ENCODE assay signal across 28 cellular contexts in genomic region chr10:24133839-24134238, GRCh38.
"Had no signal": no experiment of that assay in that cellular context is flagged by ENCODE, and none has a peak within 500 bp of the region (broad histone marks: within the 10 kb centered on the region; RNA-seq: fewer than 3 reads in every experiment).

No MANE protein-coding gene starts in this region.

- H3K9me3 Mint-ChIP-seq: activated T-helper 2 cell treated with anti-CD3 and anti-CD28 coated beads, Interferon-gamma antibody, Interleukin-2, Interleukin-4, amounts not matched to agents 10 μg/mL and 5 μg/mL and 100 μg/mL, durations not matched to agents 14 hours and 24 hours and 36 hours; dendritic cell treated with granulocyte-macrophage colony-stimulating factor and Interleukin-4, amounts not matched to agents 40 ng/mL and 50 ng/mL, for 4 days; stimulated activated memory B cell treated with anti-CD40 and anti-IgM and Interleukin-4, amounts not matched to agents 10 μg/mL and 1 μg/mL and 100 μg/mL, for 72 hours had no signal

- DNase-seq: activated CD4-positive, alpha-beta T cell treated with anti-CD3 and anti-CD28 coated beads for 36 hours; activated CD4-positive, CD25-positive, alpha-beta regulatory T cell; activated CD8-positive, alpha-beta memory T cell treated with anti-CD3 and anti-CD28 coated beads, Interleukin-2, amount 10 ng/mL, durations not matched to agents 7 days and 5 days; activated CD8-positive, alpha-beta T cell treated with anti-CD3 and anti-CD28 coated beads, Interleukin-2, amount 10 ng/mL, durations not matched to agents 7 days and 5 days; activated naive CD4-positive, alpha-beta T cell; activated T-cell treated with anti-CD3 and anti-CD28 coated beads, Interleukin-2, amount 50 U/mL, for 48 hours; anterior cingulate cortex; effector CD4-positive, alpha-beta T cell; foreskin keratinocyte; heart right ventricle; kidney glomerular epithelial cell; left lung; lower lobe of right lung; mesendoderm; retina; sigmoid colon; small intestine; stimulated activated CD4-positive, alpha-beta T cell treated with anti-CD3 and anti-CD28 coated beads, Interleukin-4, amount 100 ng/mL, for 24 hours; stimulated activated CD8-positive, alpha-beta memory T cell treated with anti-CD3 and anti-CD28 coated beads, Interleukin-4, amount 100 ng/mL, for 48 hours; stomach; tibial artery had no signal

- H3K4me3 Mint-ChIP-seq: activated CD4-positive, alpha-beta T cell treated with anti-CD3 and anti-CD28 coated beads for 36 hours; activated CD8-positive, alpha-beta memory T cell treated with anti-CD3 and anti-CD28 coated beads, Interleukin-2, amount 10 ng/mL, durations not matched to agents 7 days and 5 days; activated CD8-positive, alpha-beta T cell treated with anti-CD3 and anti-CD28 coated beads, Interleukin-2, amount 10 ng/mL, durations not matched to agents 7 days and 5 days; activated naive CD8-positive, alpha-beta T cell; central memory CD8-positive, alpha-beta T cell; dendritic cell treated with granulocyte-macrophage colony-stimulating factor and Interleukin-4, amounts not matched to agents 40 ng/mL and 50 ng/mL, for 4 days; natural killer cell treated with Interleukin-12 subunit alpha and Interleukin-12 subunit beta and Interleukin-15 and Interleukin-18, amount 100 ng/mL, for 72 hours; stimulated activated memory B cell treated with anti-CD40 and anti-IgM and Interleukin-4, amounts not matched to agents 10 μg/mL and 1 μg/mL and 100 μg/mL, for 72 hours had no signal

- H3K27ac ChIP-seq: esophagus muscularis mucosa, foreskin keratinocyte, heart right ventricle, left lung, lower lobe of right lung, sigmoid colon, stomach, tibial artery had no signal

- H3K27me3 Mint-ChIP-seq: activated CD4-positive, alpha-beta T cell treated with anti-CD3 and anti-CD28 coated beads for 36 hours; activated CD8-positive, alpha-beta memory T cell treated with anti-CD3 and anti-CD28 coated beads, Interleukin-2, amount 10 ng/mL, durations not matched to agents 7 days and 5 days; activated naive CD8-positive, alpha-beta T cell; central memory CD8-positive, alpha-beta T cell; dendritic cell treated with granulocyte-macrophage colony-stimulating factor and Interleukin-4, amounts not matched to agents 40 ng/mL and 50 ng/mL, for 4 days; natural killer cell treated with Interleukin-12 subunit alpha and Interleukin-12 subunit beta and Interleukin-15 and Interleukin-18, amount 100 ng/mL, for 72 hours; stimulated activated memory B cell treated with anti-CD40 and anti-IgM and Interleukin-4, amounts not matched to agents 10 μg/mL and 1 μg/mL and 100 μg/mL, for 72 hours had no signal

- H3K4me3 ChIP-seq: esophagus muscularis mucosa, heart right ventricle, left lung, lower lobe of right lung, sigmoid colon, stomach, tibial artery had no signal

- H3K36me3 Mint-ChIP-seq: activated CD8-positive, alpha-beta memory T cell treated with anti-CD3 and anti-CD28 coated beads, Interleukin-2, amount 10 ng/mL, durations not matched to agents 7 days and 5 days; activated naive CD8-positive, alpha-beta T cell; natural killer cell treated with Interleukin-12 subunit alpha and Interleukin-12 subunit beta and Interleukin-15 and Interleukin-18, amount 100 ng/mL, for 72 hours; stimulated activated memory B cell treated with anti-CD40 and anti-IgM and Interleukin-4, amounts not matched to agents 10 μg/mL and 1 μg/mL and 100 μg/mL, for 72 hours had no signal

- H3K9me3 ChIP-seq: esophagus muscularis mucosa, lower lobe of right lung, sigmoid colon, stomach, tibial artery had no signal

- H3K4me1 Mint-ChIP-seq: activated CD4-positive, alpha-beta T cell treated with anti-CD3 and anti-CD28 coated beads for 36 hours; activated CD8-positive, alpha-beta memory T cell treated with anti-CD3 and anti-CD28 coated beads, Interleukin-2, amount 10 ng/mL, durations not matched to agents 7 days and 5 days; central memory CD8-positive, alpha-beta T cell; stimulated activated memory B cell treated with anti-CD40 and anti-IgM and Interleukin-4, amounts not matched to agents 10 μg/mL and 1 μg/mL and 100 μg/mL, for 72 hours had no signal

- ATAC-seq: activated CD4-positive, alpha-beta T cell treated with anti-CD3 and anti-CD28 coated beads for 36 hours; activated CD8-positive, alpha-beta memory T cell treated with anti-CD3 and anti-CD28 coated beads, Interleukin-2, amount 10 ng/mL, durations not matched to agents 7 days and 5 days; activated CD8-positive, alpha-beta T cell treated with anti-CD3 and anti-CD28 coated beads, Interleukin-2, amount 10 ng/mL, durations not matched to agents 7 days and 5 days; foreskin keratinocyte; heart right ventricle; left lung; natural killer cell treated with Interleukin-12 subunit alpha and Interleukin-12 subunit beta and Interleukin-15 and Interleukin-18, amount 100 ng/mL, for 72 hours; stimulated activated memory B cell treated with anti-CD40 and anti-IgM and Interleukin-4, amounts not matched to agents 10 μg/mL and 1 μg/mL and 100 μg/mL, for 72 hours had no signal

- H3K36me3 ChIP-seq: esophagus muscularis mucosa, heart right ventricle, left lung, lower lobe of right lung, sigmoid colon, stomach, tibial artery had no signal

- H3K27ac Mint-ChIP-seq: activated CD4-positive, alpha-beta T cell treated with anti-CD3 and anti-CD28 coated beads for 36 hours; activated CD8-positive, alpha-beta memory T cell treated with anti-CD3 and anti-CD28 coated beads, Interleukin-2, amount 10 ng/mL, durations not matched to agents 7 days and 5 days; activated CD8-positive, alpha-beta T cell treated with anti-CD3 and anti-CD28 coated beads, Interleukin-2, amount 10 ng/mL, durations not matched to agents 7 days and 5 days; activated naive CD8-positive, alpha-beta T cell; activated T-helper 2 cell treated with anti-CD3 and anti-CD28 coated beads, Interferon-gamma antibody, Interleukin-2, Interleukin-4, amounts not matched to agents 10 μg/mL and 5 μg/mL and 100 μg/mL, durations not matched to agents 14 hours and 24 hours and 36 hours; dendritic cell treated with granulocyte-macrophage colony-stimulating factor and Interleukin-4, amounts not matched to agents 40 ng/mL and 50 ng/mL, for 4 days; natural killer cell treated with Interleukin-12 subunit alpha and Interleukin-12 subunit beta and Interleukin-15 and Interleukin-18, amount 100 ng/mL, for 72 hours; stimulated activated memory B cell treated with anti-CD40 and anti-IgM and Interleukin-4, amounts not matched to agents 10 μg/mL and 1 μg/mL and 100 μg/mL, for 72 hours had no signal

- H3K4me1 ChIP-seq: foreskin keratinocyte, left lung, lower lobe of right lung, sigmoid colon, stomach, tibial artery had no signal
